Comparison of ENCODE assay signal across 14 cellular contexts in genomic region chr13:90534617-90535340, GRCh38.
"Had no signal": no experiment of that assay in that cellular context is flagged by ENCODE, and none has a peak within 500 bp of the region (broad histone marks: within the 10 kb centered on the region; RNA-seq: fewer than 3 reads in every experiment).

No MANE protein-coding gene starts in this region.

- H3K27ac ChIP-seq: skin epidermis, stomach, thyroid gland, uterus had no signal

- H3K9me3 ChIP-seq: thyroid gland, uterus had no signal

- H3K27me3 ChIP-seq: dorsolateral prefrontal cortex, stomach, thyroid gland, uterus had no signal

- DNase-seq: activated CD8-positive, alpha-beta memory T cell treated with anti-CD3 and anti-CD28 coated beads, Interleukin-2, amount 50 U/mL, for 4 hours; activated CD8-positive, alpha-beta T cell treated with anti-CD3 and anti-CD28 coated beads for 36 hours; activated gamma-delta T cell treated with Interleukin-2 at 50 U/mL for 16 hours; activated T-cell treated with anti-CD3 and anti-CD28 coated beads, Interleukin-2, amount 50 U/mL, for 72 hours; aorta; dorsolateral prefrontal cortex; left colon; stimulated activated CD4-positive, alpha-beta T cell treated with anti-CD3 and anti-CD28 coated beads, Interleukin-4, amount 100 ng/mL, for 4 hours; stomach; T1000; thyroid gland; uterus had no signal

- ATAC-seq: activated CD8-positive, alpha-beta T cell treated with anti-CD3 and anti-CD28 coated beads for 36 hours; activated T-cell treated with anti-CD3 and anti-CD28 coated beads, Interleukin-2, amount 50 U/mL, for 72 hours; esophagus mucosa; left colon had no signal

- H3K36me3 ChIP-seq: stomach, thyroid gland, uterus had no signal

- H3K4me1 ChIP-seq: stomach, thyroid gland, uterus had no signal

- H3K4me3 ChIP-seq: dorsolateral prefrontal cortex, skin epidermis, stomach, thyroid gland, uterus had no signal
